10 cellular contexts compared by ENCODE assay signal in the genomic region with DNA sequence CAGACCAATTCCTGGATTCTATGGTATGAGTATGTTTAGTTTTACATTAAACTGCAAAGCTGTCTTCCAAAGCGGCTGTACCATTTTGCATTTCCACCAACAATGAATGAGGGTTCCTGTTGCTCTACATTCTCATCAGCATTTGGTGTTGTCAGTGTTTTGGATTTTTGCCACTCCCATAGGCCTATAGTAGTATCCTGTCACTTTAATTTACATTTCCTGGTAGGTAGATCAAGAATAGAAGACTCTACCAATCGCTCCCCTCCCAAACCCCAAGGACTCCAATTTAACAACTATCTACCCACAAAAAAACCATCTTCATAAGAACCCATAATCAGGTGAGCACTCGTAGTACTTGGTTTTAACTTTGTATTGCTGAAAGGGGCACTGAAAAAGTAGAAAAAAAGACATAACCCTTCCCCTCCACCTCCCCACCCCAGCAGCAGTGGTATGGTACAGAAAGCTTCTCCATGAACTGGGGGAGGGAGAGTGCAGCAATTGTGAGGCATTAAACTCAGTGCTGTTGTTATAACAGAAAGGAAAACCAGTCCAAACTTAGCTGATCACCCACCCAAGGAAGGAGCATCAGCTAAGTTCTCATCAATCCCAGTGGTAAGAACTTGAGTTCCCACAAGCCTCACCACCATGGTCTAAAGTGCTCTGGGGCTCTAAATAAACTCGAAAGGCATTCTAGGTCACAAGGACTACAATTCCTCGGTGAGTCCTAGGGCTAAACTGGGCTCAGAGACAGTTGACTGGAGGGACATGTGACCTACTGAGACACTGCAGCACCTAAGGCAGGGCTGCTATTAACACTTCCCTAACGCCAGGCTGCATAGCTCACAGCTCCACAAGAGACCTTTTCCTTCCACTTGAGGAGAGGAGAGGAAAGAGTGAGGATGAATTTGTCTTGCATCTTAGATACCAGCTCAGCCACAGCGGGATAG. TPM values are rescaled to one million over a fixed set of nuclear protein-coding genes. Genes with fewer than 3 reads are reported as not detected.
A peak's percentile ranks its signal among the peaks of the same experiment; 100 is the strongest.
DNase-seq lines count a peak whose midpoint lies in the region; ATAC-seq and TF ChIP-seq lines count a peak whose summit lies in the region.
"Had no signal": no experiment of that assay in that cellular context is flagged by ENCODE, and none has a peak within 500 bp of the region (broad histone marks: within the 10 kb centered on the region; RNA-seq: fewer than 3 reads in every experiment).

No MANE protein-coding gene starts in this region.

- no peak overlapping the region for H3K4me3 ChIP-seq in left ventricle myocardium inferior

- DNase-seq in left ventricle myocardium inferior (no peak), NCI-H1930 (lab: John Stamatoyannopoulos, UW) (no peak), NCI-H2227 treated with DMSO at 0.1 percent for 48 hours (lab: John Stamatoyannopoulos, UW) (no peak)
- DNase-seq in activated effector memory CD4-positive, alpha-beta T cell treated with Interleukin-2 at 50 U/mL for 16 hours, result no peak
- DNase-seq: NCI-H1105 treated with DMSO at 0.1 percent for 48 hours; stimulated activated naive CD4-positive, alpha-beta T cell treated with Interleukin-2 at 50 U/mL for 16 hours had no signal

- H3K27ac ChIP-seq in left ventricle myocardium inferior (replicated peaks), result peak overlapping the region; percentile 85

- peak; percentile 40 for ATAC-seq in GM18520 (IDR thresholded peaks at IDR 0.05; ENCODE audit: unreplicated experiment)
- peak; percentile 28 for ATAC-seq in GM19463 (IDR thresholded peaks at IDR 0.05; ENCODE audit: unreplicated experiment)
- peak; percentile 48 for ATAC-seq in HG03521 (IDR thresholded peaks at IDR 0.05; ENCODE audit: unreplicated experiment)

- no peaks in the 10 kb centered on the region for H3K36me3 ChIP-seq in left ventricle myocardium inferior

- intact Hi-C loops in left ventricle myocardium inferior (cut with micrococcal nuclease), result no loop called here

- H3K27me3 ChIP-seq in left ventricle myocardium inferior (ENCODE audit: low read depth), result no peaks in the 10 kb centered on the region

- H3K4me1 ChIP-seq in left ventricle myocardium inferior, result peaks cover 20% of the 10 kb centered on the region

- no peak for TF ChIP-seq CTCF in left ventricle myocardium inferior (IDR thresholded peaks at IDR 0.05; ENCODE audit: borderline replicate concordance)

- H3K9me3 ChIP-seq in left ventricle myocardium inferior (replicated peaks), result no peaks in the 10 kb centered on the region

RNA-seq across cellular contexts. Expression of gene CYTIP, which starts 35.5 kb away (rescaled TPM):
- total RNA-seq in left ventricle myocardium inferior, result 0.82 TPM
- total RNA-seq: endothelial cell of umbilical vein had no signal
